In the genomic region with DNA sequence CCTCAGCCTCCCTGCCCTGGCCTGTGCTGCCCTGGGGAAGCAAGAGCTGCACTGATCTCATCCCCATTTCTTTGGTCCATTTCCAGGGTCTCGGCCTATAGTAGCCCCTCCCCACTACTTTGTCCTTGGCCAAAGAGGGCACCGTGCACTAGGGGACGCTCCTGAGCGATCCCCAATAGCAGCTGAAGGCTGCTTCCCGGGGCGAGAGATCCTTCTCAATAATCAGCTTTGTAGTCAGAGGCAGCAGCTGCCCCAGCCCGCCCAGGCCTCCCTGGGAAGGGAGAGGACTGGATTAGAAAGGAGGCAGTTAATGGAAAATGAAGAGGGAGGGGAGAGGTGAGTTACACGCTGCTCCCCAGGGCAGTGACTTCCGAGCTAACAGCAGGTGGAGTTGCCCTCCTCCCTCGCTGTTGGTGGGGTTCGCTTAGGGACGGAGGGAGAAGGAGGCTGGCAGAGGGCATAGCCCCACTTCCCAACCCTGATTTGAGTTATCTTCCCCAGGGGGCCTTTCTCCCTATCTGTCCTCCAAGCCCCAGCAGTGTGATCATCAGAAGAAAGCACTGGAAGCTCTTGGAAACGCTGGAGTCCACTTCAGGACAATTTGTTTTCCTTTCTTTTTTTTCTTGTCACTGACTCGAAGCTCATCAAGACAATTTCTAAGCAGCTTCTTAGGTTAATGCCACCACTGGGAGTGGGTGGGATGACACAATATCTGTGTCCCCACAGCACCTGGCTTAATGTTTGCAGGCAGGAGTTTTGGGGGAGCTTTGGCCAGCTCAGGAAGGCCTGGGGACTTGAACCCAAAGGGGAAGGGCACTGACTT, we compare ENCODE assay signal across 1 cellular context.
TF ChIP-seq lines count a peak whose summit lies in the region.

No MANE protein-coding gene starts in this region.

TF ChIP-seq in K562, 482 proteins besides CTCF, POLR2A, EP300 and RAD21:
- TF ChIP-seq, protein P1, sequence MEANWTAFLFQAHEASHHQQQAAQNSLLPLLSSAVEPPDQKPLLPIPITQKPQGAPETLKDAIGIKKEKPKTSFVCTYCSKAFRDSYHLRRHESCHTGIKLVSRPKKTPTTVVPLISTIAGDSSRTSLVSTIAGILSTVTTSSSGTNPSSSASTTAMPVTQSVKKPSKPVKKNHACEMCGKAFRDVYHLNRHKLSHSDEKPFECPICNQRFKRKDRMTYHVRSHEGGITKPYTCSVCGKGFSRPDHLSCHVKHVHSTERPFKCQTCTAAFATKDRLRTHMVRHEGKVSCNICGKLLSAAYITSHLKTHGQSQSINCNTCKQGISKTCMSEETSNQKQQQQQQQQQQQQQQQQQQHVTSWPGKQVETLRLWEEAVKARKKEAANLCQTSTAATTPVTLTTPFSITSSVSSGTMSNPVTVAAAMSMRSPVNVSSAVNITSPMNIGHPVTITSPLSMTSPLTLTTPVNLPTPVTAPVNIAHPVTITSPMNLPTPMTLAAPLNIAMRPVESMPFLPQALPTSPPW (CRISPR knock-in tag; IDR thresholded peaks at IDR 0.05), result peak; percentile 27; the same call in 1 of the 2 replicates
- TF ChIP-seq NFIC (IDR thresholded peaks at IDR 0.05), result no peak
- no peak for TF ChIP-seq ARHGAP35 (IDR thresholded peaks at IDR 0.05; ENCODE audit: partially characterized antibody)
- TF ChIP-seq ZFP1 (CRISPR knock-in tag; IDR thresholded peaks at IDR 0.05), result no peak
- TF ChIP-seq TAF15 (IDR thresholded peaks at IDR 0.05; ENCODE audit: low read depth, low read length), result no peak
- TF ChIP-seq CREBBP (IDR thresholded peaks at IDR 0.05; ENCODE audit: low read depth, low read length), result no peak
- TF ChIP-seq XRCC3 (IDR thresholded peaks at IDR 0.05), result no peak
- no peak for TF ChIP-seq TAF1 (IDR thresholded peaks at IDR 0.05; ENCODE audit: control insufficient read depth, extremely low read depth, insufficient read depth, low read length, severe bottlenecking)
- TF ChIP-seq DPF2 (IDR thresholded peaks at IDR 0.05), result no peak
- TF ChIP-seq ZNF696 (CRISPR knock-in tag; conservative IDR thresholded peaks at IDR 0.05), result no peak
- TF ChIP-seq, protein P2, sequence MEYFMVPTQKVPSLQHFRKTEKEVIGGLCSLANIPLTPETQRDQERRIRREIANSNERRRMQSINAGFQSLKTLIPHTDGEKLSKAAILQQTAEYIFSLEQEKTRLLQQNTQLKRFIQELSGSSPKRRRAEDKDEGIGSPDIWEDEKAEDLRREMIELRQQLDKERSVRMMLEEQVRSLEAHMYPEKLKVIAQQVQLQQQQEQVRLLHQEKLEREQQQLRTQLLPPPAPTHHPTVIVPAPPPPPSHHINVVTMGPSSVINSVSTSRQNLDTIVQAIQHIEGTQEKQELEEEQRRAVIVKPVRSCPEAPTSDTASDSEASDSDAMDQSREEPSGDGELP (CRISPR knock-in tag; IDR thresholded peaks at IDR 0.05; ENCODE audit: borderline replicate concordance), result peak; percentile 48; the same call in 1 of the 2 replicates
- TF ChIP-seq, protein P3, sequence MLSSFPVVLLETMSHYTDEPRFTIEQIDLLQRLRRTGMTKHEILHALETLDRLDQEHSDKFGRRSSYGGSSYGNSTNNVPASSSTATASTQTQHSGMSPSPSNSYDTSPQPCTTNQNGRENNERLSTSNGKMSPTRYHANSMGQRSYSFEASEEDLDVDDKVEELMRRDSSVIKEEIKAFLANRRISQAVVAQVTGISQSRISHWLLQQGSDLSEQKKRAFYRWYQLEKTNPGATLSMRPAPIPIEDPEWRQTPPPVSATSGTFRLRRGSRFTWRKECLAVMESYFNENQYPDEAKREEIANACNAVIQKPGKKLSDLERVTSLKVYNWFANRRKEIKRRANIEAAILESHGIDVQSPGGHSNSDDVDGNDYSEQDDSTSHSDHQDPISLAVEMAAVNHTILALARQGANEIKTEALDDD (IDR thresholded peaks at IDR 0.05), result no peak
- no peak for TF ChIP-seq ZNF436 (CRISPR knock-in tag; IDR thresholded peaks at IDR 0.05)
- peak; percentile 90 for TF ChIP-seq ZBTB7A (IDR thresholded peaks at IDR 0.05; ENCODE audit: borderline replicate concordance, control insufficient read depth, low read depth, low read length)
- TF ChIP-seq, protein P4, sequence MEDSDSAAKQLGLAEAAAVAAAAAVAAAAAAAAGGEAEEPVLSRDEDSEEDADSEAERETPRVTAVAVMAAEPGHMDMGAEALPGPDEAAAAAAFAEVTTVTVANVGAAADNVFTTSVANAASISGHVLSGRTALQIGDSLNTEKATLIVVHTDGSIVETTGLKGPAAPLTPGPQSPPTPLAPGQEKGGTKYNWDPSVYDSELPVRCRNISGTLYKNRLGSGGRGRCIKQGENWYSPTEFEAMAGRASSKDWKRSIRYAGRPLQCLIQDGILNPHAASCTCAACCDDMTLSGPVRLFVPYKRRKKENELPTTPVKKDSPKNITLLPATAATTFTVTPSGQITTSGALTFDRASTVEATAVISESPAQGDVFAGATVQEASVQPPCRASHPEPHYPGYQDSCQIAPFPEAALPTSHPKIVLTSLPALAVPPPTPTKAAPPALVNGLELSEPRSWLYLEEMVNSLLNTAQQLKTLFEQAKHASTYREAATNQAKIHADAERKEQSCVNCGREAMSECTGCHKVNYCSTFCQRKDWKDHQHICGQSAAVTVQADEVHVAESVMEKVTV (CRISPR knock-in tag; IDR thresholded peaks at IDR 0.05), result no peak
- no peak for TF ChIP-seq ZKSCAN8 (CRISPR knock-in tag; IDR thresholded peaks at IDR 0.05)
- no peak for TF ChIP-seq POLR2G (IDR thresholded peaks at IDR 0.05; ENCODE audit: low read depth, low read length)
- 0 out of 2 replicates have a peak, but pooled peaks have one; percentile 8 for TF ChIP-seq ZFX (CRISPR knock-in tag; IDR thresholded peaks at IDR 0.05)
- TF ChIP-seq, protein P5, sequence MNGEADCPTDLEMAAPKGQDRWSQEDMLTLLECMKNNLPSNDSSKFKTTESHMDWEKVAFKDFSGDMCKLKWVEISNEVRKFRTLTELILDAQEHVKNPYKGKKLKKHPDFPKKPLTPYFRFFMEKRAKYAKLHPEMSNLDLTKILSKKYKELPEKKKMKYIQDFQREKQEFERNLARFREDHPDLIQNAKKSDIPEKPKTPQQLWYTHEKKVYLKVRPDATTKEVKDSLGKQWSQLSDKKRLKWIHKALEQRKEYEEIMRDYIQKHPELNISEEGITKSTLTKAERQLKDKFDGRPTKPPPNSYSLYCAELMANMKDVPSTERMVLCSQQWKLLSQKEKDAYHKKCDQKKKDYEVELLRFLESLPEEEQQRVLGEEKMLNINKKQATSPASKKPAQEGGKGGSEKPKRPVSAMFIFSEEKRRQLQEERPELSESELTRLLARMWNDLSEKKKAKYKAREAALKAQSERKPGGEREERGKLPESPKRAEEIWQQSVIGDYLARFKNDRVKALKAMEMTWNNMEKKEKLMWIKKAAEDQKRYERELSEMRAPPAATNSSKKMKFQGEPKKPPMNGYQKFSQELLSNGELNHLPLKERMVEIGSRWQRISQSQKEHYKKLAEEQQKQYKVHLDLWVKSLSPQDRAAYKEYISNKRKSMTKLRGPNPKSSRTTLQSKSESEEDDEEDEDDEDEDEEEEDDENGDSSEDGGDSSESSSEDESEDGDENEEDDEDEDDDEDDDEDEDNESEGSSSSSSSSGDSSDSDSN (IDR thresholded peaks at IDR 0.05; ENCODE audit: borderline replicate concordance in 1 of 2, low read depth in 2 of 2, low read length in 2 of 2), result no peak
- TF ChIP-seq MAZ (CRISPR knock-in tag; conservative IDR thresholded peaks at IDR 0.05 in 1 of 2, IDR thresholded peaks at IDR 0.05 in 1 of 2), result 0 out of 4 replicates have a peak, but pooled peaks of 1 of the 2 experiments have one; percentile 14
- TF ChIP-seq CBFA2T3 (IDR thresholded peaks at IDR 0.05), result 0 out of 2 replicates have a peak, but pooled peaks have one; percentile 4
- no peak for TF ChIP-seq NBN (IDR thresholded peaks at IDR 0.05; ENCODE audit: low read depth)
- TF ChIP-seq, protein P6, sequence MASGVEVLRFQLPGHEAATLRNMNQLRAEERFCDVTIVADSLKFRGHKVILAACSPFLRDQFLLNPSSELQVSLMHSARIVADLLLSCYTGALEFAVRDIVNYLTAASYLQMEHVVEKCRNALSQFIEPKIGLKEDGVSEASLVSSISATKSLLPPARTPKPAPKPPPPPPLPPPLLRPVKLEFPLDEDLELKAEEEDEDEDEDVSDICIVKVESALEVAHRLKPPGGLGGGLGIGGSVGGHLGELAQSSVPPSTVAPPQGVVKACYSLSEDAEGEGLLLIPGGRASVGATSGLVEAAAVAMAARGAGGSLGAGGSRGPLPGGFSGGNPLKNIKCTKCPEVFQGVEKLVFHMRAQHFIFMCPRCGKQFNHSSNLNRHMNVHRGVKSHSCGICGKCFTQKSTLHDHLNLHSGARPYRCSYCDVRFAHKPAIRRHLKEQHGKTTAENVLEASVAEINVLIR (CRISPR knock-in tag; IDR thresholded peaks at IDR 0.05), result no peak
